In the genomic region with DNA sequence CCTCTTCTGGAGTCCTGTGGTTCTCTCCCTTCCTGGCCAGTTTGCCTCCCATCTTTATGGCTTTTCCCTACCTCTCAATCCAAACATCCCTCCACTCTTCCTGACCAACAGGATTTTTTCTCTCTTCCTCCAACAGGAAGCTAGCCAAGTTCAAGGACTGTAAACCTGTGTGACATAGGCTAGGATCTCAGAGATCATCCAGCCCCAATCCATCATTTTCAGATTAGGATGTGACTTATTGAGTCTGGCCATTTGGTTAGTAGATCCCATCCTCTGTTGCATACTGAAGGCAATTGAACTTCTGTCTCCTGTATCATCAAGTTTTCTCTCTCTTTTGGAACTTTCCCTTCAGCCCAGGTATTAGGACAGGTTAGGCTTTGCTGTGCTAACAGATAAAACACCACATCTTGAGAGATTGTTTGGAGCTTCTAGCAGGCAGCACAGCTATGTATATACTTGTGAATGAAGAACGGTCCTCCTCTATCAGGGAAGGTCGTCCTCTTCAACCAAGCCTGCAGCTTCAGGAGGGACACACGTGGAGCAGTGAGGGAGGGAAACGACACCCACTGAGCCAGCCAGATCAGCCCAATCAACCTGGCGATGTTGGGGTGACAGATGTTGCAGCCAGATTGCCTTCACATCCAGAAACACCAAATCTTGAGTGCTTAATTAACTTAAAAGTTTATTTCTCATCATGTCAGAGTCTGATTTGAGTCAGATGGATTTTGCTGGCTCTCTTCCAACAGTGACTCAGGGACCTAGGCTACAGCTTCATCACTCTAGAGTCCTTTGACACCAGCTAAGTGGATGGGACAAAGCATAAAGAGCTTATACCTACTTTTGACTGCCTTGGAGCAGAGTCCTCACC, we compare ENCODE assay signal across 1 cellular context.
TF ChIP-seq lines count a peak whose summit lies in the region.

No MANE protein-coding gene starts in this region.

TF ChIP-seq in K562, 482 proteins besides CTCF, POLR2A, EP300 and RAD21:
- TF ChIP-seq, protein P1, sequence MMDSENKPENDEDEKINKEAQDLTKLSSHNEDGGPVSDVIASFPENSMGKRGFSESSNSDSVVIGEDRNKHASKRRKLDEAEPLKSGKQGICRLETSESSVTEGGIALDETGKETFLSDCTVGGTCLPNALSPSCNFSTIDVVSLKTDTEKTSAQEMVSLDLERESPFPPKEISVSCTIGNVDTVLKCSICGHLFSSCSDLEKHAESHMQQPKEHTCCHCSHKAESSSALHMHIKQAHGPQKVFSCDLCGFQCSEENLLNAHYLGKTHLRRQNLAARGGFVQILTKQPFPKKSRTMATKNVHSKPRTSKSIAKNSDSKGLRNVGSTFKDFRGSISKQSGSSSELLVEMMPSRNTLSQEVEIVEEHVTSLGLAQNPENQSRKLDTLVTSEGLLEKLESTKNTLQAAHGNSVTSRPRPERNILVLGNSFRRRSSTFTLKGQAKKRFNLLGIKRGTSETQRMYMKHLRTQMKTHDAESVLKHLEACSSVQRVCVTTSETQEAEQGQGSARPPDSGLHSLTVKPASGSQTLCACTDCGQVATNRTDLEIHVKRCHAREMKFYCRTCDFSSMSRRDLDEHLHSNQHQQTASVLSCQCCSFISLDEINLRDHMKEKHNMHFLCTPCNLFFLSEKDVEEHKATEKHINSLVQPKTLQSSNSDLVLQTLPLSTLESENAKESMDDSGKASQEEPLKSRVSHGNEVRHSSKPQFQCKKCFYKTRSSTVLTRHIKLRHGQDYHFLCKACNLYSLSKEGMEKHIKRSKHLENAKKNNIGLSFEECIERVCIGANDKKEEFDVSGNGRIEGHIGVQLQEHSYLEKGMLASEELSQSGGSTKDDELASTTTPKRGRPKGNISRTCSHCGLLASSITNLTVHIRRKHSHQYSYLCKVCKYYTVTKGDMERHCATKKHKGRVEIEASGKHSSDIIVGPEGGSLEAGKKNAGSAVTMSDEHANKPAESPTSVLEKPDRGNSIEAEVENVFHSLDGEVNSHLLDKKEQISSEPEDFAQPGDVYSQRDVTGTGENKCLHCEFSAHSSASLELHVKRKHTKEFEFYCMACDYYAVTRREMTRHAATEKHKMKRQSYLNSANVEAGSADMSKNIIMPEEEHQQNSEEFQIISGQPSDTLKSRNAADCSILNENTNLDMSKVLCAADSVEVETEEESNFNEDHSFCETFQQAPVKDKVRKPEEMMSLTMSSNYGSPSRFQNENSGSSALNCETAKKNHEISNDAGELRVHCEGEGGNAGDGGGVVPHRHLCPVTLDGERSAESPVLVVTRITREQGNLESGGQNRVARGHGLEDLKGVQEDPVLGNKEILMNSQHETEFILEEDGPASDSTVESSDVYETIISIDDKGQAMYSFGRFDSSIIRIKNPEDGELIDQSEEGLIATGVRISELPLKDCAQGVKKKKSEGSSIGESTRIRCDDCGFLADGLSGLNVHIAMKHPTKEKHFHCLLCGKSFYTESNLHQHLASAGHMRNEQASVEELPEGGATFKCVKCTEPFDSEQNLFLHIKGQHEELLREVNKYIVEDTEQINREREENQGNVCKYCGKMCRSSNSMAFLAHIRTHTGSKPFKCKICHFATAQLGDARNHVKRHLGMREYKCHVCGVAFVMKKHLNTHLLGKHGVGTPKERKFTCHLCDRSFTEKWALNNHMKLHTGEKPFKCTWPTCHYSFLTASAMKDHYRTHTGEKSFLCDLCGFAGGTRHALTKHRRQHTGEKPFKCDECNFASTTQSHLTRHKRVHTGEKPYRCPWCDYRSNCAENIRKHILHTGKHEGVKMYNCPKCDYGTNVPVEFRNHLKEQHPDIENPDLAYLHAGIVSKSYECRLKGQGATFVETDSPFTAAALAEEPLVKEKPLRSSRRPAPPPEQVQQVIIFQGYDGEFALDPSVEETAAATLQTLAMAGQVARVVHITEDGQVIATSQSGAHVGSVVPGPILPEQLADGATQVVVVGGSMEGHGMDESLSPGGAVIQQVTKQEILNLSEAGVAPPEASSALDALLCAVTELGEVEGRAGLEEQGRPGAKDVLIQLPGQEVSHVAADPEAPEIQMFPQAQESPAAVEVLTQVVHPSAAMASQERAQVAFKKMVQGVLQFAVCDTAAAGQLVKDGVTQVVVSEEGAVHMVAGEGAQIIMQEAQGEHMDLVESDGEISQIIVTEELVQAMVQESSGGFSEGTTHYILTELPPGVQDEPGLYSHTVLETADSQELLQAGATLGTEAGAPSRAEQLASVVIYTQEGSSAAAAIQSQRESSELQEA (IDR thresholded peaks at IDR 0.05; ENCODE audit: low read depth) = no peak
- no peak for TF ChIP-seq POLR3A (IDR thresholded peaks at IDR 0.05; ENCODE audit: borderline replicate concordance, extremely low read depth, insufficient read depth, insufficient read length)
- TF ChIP-seq ZBTB17 (CRISPR knock-in tag; IDR thresholded peaks at IDR 0.05) = 0 out of 2 replicates have a peak, but pooled peaks have one; percentile 20
- TF ChIP-seq ARID2 (IDR thresholded peaks at IDR 0.05) = no peak
- TF ChIP-seq NFIC (IDR thresholded peaks at IDR 0.05) = peak; percentile 68
- TF ChIP-seq MIER1 (IDR thresholded peaks at IDR 0.05; ENCODE audit: low read depth) = no peak
- no peak for TF ChIP-seq TEAD1 (CRISPR knock-in tag; IDR thresholded peaks at IDR 0.05)
- no peak for TF ChIP-seq TAF15 (IDR thresholded peaks at IDR 0.05; ENCODE audit: low read depth, low read length)
- peak; percentile 67; the same call in 1 of the 2 replicates for TF ChIP-seq ZNF263 (CRISPR knock-in tag; IDR thresholded peaks at IDR 0.05; ENCODE audit: borderline replicate concordance)
- TF ChIP-seq, protein P2, sequence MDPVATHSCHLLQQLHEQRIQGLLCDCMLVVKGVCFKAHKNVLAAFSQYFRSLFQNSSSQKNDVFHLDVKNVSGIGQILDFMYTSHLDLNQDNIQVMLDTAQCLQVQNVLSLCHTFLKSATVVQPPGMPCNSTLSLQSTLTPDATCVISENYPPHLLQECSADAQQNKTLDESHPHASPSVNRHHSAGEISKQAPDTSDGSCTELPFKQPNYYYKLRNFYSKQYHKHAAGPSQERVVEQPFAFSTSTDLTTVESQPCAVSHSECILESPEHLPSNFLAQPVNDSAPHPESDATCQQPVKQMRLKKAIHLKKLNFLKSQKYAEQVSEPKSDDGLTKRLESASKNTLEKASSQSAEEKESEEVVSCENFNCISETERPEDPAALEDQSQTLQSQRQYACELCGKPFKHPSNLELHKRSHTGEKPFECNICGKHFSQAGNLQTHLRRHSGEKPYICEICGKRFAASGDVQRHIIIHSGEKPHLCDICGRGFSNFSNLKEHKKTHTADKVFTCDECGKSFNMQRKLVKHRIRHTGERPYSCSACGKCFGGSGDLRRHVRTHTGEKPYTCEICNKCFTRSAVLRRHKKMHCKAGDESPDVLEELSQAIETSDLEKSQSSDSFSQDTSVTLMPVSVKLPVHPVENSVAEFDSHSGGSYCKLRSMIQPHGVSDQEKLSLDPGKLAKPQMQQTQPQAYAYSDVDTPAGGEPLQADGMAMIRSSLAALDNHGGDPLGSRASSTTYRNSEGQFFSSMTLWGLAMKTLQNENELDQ (CRISPR knock-in tag; IDR thresholded peaks at IDR 0.05; ENCODE audit: borderline replicate concordance) = no peak
- no peak for TF ChIP-seq ZNF347 (CRISPR knock-in tag; IDR thresholded peaks at IDR 0.05; ENCODE audit: low read depth)
- TF ChIP-seq NFE2 (IDR thresholded peaks at IDR 0.05; ENCODE audit: low read depth) = 0 out of 2 replicates have a peak, but pooled peaks have one; percentile 29
- TF ChIP-seq, protein P3, sequence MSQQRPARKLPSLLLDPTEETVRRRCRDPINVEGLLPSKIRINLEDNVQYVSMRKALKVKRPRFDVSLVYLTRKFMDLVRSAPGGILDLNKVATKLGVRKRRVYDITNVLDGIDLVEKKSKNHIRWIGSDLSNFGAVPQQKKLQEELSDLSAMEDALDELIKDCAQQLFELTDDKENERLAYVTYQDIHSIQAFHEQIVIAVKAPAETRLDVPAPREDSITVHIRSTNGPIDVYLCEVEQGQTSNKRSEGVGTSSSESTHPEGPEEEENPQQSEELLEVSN (IDR thresholded peaks at IDR 0.05; ENCODE audit: borderline replicate concordance in 1 of 2, extremely low read depth in 1 of 2, insufficient read depth in 1 of 2, insufficient read length in 1 of 2, low read depth in 1 of 2, low read length in 1 of 2, poor library complexity in 1 of 2, severe bottlenecking in 1 of 2) = peak; percentile 15 to 65
- peak; percentile 20; the same call in 1 of the 2 replicates for TF ChIP-seq L3MBTL2 (IDR thresholded peaks at IDR 0.05)
- TF ChIP-seq FOXA3 (CRISPR knock-in tag; conservative IDR thresholded peaks at IDR 0.05 in 1 of 2, IDR thresholded peaks at IDR 0.05 in 1 of 2) = no peak
- TF ChIP-seq FOSL1 (tag; conservative IDR thresholded peaks at IDR 0.05) = peak; percentile 56; the same call in 1 of the 2 replicates
- no peak for TF ChIP-seq CREB1 (IDR thresholded peaks at IDR 0.05)
- no peak for TF ChIP-seq CREB1 (CRISPR knock-in tag; IDR thresholded peaks at IDR 0.05)
